1 cellular context compared by ENCODE assay signal in the genomic region with DNA sequence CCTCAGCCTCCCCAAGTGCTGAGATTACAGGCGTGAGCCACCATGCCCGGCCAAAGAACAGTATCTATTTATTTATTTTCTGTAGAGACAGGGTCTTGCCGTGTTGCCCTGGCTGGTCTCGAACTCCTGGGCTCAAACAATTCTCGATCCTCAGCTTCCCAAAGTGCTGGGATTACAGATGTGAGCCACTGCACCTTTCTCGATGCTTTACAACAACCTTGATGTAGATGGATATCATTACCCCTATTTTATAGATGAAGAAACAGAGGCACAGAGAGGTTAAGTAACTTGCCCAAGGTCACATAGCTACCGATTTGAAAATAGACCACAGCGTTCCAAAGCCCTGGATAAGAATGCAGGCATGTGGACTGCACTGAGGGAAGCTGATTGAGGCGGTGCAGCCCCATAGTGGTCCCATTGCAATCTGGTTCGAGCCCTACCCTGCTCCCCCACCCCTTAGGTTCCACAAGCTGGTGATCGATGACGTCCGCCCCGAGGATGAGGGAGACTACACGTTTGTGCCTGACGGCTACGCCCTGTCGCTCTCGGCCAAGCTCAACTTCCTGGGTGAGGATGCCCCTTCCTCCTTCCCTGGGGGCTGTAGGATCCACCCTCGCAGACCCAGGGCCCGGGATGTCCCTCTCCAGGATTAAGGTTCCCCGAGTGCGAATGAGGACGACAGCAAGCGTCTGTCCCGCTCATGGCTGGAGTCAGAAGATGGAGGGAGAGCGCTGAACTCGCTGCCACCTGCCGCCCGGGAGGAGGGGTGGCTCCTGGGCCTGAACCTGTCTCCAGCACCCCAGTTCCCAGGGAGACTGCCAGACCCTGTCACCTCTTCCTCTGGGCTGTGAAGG.
TF ChIP-seq lines count a peak whose summit lies in the region.

No MANE protein-coding gene starts in this region.

TF ChIP-seq in IMR-90, 13 proteins besides CTCF, POLR2A, EP300 and RAD21:
- TF ChIP-seq MXI1 (IDR thresholded peaks at IDR 0.05; ENCODE audit: borderline replicate concordance, low read depth, low read length) (no peak), RFX5 (IDR thresholded peaks at IDR 0.05; ENCODE audit: low read depth, low read length) (no peak), BHLHE40 (IDR thresholded peaks at IDR 0.05; ENCODE audit: low read depth, low read length) (no peak), RCOR1 (IDR thresholded peaks at IDR 0.05; ENCODE audit: insufficient replicate concordance, low read length) (no peak), MAFK (IDR thresholded peaks at IDR 0.05; ENCODE audit: low read depth, low read length) (no peak), NFE2L2 (IDR thresholded peaks at IDR 0.05; ENCODE audit: low read depth, low read length) (no peak), CEBPB (IDR thresholded peaks at IDR 0.05; ENCODE audit: low read depth, low read length) (no peak), CHD1 (IDR thresholded peaks at IDR 0.05; ENCODE audit: low read depth, low read length) (no peak), SMC3 (IDR thresholded peaks at IDR 0.05; ENCODE audit: low read depth, low read length) (no peak), FOS (IDR thresholded peaks at IDR 0.05; ENCODE audit: low read depth, low read length) (no peak), MAZ (IDR thresholded peaks at IDR 0.05; ENCODE audit: borderline replicate concordance, low read depth, low read length) (no peak)
- TF ChIP-seq, protein P1, sequence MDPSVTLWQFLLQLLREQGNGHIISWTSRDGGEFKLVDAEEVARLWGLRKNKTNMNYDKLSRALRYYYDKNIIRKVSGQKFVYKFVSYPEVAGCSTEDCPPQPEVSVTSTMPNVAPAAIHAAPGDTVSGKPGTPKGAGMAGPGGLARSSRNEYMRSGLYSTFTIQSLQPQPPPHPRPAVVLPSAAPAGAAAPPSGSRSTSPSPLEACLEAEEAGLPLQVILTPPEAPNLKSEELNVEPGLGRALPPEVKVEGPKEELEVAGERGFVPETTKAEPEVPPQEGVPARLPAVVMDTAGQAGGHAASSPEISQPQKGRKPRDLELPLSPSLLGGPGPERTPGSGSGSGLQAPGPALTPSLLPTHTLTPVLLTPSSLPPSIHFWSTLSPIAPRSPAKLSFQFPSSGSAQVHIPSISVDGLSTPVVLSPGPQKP (IDR thresholded peaks at IDR 0.05; ENCODE audit: borderline replicate concordance, low read depth, low read length): no peak
- TF ChIP-seq, protein P2, sequence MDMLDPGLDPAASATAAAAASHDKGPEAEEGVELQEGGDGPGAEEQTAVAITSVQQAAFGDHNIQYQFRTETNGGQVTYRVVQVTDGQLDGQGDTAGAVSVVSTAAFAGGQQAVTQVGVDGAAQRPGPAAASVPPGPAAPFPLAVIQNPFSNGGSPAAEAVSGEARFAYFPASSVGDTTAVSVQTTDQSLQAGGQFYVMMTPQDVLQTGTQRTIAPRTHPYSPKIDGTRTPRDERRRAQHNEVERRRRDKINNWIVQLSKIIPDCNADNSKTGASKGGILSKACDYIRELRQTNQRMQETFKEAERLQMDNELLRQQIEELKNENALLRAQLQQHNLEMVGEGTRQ (IDR thresholded peaks at IDR 0.05; ENCODE audit: low read depth, low read length): no peak
